ENCODE assay signal across 8 cellular contexts in genomic region chr11:14974021-14974698, GRCh38. TPM values are rescaled to one million over a fixed set of nuclear protein-coding genes. Genes with fewer than 3 reads are reported as not detected.
A peak's percentile ranks its signal among the peaks of the same experiment; 100 is the strongest.
DNase-seq lines count a peak whose midpoint lies in the region; TF ChIP-seq lines count a peak whose summit lies in the region.

No MANE protein-coding gene starts in this region.

- DNase-seq in DMS 273 (lab: John Stamatoyannopoulos, UW; ENCODE audit: unreplicated experiment) (peak; percentile 20), DMS 273 treated with DMSO at 0.1 percent for 48 hours (lab: John Stamatoyannopoulos, UW) (no peak), 8988T (no peak), ovary (no peak), NCI-H128 (lab: John Stamatoyannopoulos, UW; ENCODE audit: unreplicated experiment) (no peak)
- DNase-seq in activated T-helper 1 cell treated with anti-CD3 and anti-CD28 coated beads, Interleukin-12 subunit alpha, Interleukin-12 subunit beta, Interleukin-2, Interleukin-4 antibody, amounts not matched to agents 30 ng/mL and 10 ng/mL and 1 ng/mL, durations not matched to agents 14 hours and 24 hours and 36 hours (ENCODE audit: low spot score) = no peak
- peak; percentile 41 for DNase-seq in stimulated activated CD8-positive, alpha-beta memory T cell treated with anti-CD3 and anti-CD28 coated beads, Interleukin-4, amount 100 ng/mL, for 48 hours

- H3K4me1 ChIP-seq in ovary (ENCODE audit: insufficient read depth) = no peaks in the 10 kb centered on the region

- 3 to 5% (median 4%) methylated on average over 40 of the region's 40 CpGs for WGBS in ovary, 3 donors

- intact Hi-C loops in activated T-helper 1 cell treated with anti-CD3 and anti-CD28 coated beads, Interleukin-12 subunit alpha, Interleukin-12 subunit beta, Interleukin-2, Interleukin-4 antibody, amounts not matched to agents 30 ng/mL and 10 ng/mL and 1 ng/mL, durations not matched to agents 14 hours and 24 hours and 36 hours (cut with micrococcal nuclease) = loop anchor here (1.0 to 10.0 kb wide), 5 partner anchors 32 to 1631 kb away; no protein-coding TSS in a partner anchor
- intact Hi-C loops in ovary (cut with DNase I) = no loop called here

- TF ChIP-seq CTCF in ovary (IDR thresholded peaks at IDR 0.05) = no peak

- H3K9me3 ChIP-seq in iPS-18c (ENCODE audit: control insufficient read depth, insufficient read depth, low read length) (no peaks in the 10 kb centered on the region), ovary (no peaks in the 10 kb centered on the region)

- no peak for TF ChIP-seq POLR2A in ovary (IDR thresholded peaks at IDR 0.05)

- H3K27me3 ChIP-seq in ovary = no peaks in the 10 kb centered on the region

- H3K4me1 Mint-ChIP-seq in activated T-helper 1 cell treated with anti-CD3 and anti-CD28 coated beads, Interleukin-12 subunit alpha, Interleukin-12 subunit beta, Interleukin-2, Interleukin-4 antibody, amounts not matched to agents 30 ng/mL and 10 ng/mL and 1 ng/mL, durations not matched to agents 14 hours and 24 hours and 36 hours (ENCODE audit: low read depth) = peaks cover 33% of the 10 kb centered on the region

- peaks cover 77% of the 10 kb centered on the region for H3K27me3 Mint-ChIP-seq in activated T-helper 1 cell treated with anti-CD3 and anti-CD28 coated beads, Interleukin-12 subunit alpha, Interleukin-12 subunit beta, Interleukin-2, Interleukin-4 antibody, amounts not matched to agents 30 ng/mL and 10 ng/mL and 1 ng/mL, durations not matched to agents 14 hours and 24 hours and 36 hours (ENCODE audit: insufficient read depth)

- no peak for TF ChIP-seq EP300 in ovary (IDR thresholded peaks at IDR 0.05)

- no peak overlapping the region for H3K27ac Mint-ChIP-seq in activated T-helper 1 cell treated with anti-CD3 and anti-CD28 coated beads, Interleukin-12 subunit alpha, Interleukin-12 subunit beta, Interleukin-2, Interleukin-4 antibody, amounts not matched to agents 30 ng/mL and 10 ng/mL and 1 ng/mL, durations not matched to agents 14 hours and 24 hours and 36 hours

- H3K36me3 Mint-ChIP-seq in activated T-helper 1 cell treated with anti-CD3 and anti-CD28 coated beads, Interleukin-12 subunit alpha, Interleukin-12 subunit beta, Interleukin-2, Interleukin-4 antibody, amounts not matched to agents 30 ng/mL and 10 ng/mL and 1 ng/mL, durations not matched to agents 14 hours and 24 hours and 36 hours (ENCODE audit: low read depth) = peaks cover 2% of the 10 kb centered on the region

- H3K4me3 ChIP-seq in iPS-18c (ENCODE audit: insufficient read depth, low read depth, low read length) = peak overlapping the region; percentile 32; the same call in 1 of the 2 replicates
- H3K4me3 ChIP-seq in ovary = no peak overlapping the region

- no peaks in the 10 kb centered on the region for H3K9me3 Mint-ChIP-seq in activated T-helper 1 cell treated with anti-CD3 and anti-CD28 coated beads, Interleukin-12 subunit alpha, Interleukin-12 subunit beta, Interleukin-2, Interleukin-4 antibody, amounts not matched to agents 30 ng/mL and 10 ng/mL and 1 ng/mL, durations not matched to agents 14 hours and 24 hours and 36 hours

- no peaks in the 10 kb centered on the region for H3K36me3 ChIP-seq in ovary

- peak overlapping the region; percentile 73 for H3K4me3 Mint-ChIP-seq in activated T-helper 1 cell treated with anti-CD3 and anti-CD28 coated beads, Interleukin-12 subunit alpha, Interleukin-12 subunit beta, Interleukin-2, Interleukin-4 antibody, amounts not matched to agents 30 ng/mL and 10 ng/mL and 1 ng/mL, durations not matched to agents 14 hours and 24 hours and 36 hours

- H3K27ac ChIP-seq in ovary = no peak overlapping the region

RNA-seq across cellular contexts. Expression of gene CALCA, which starts 2.0 kb away (rescaled TPM):
- total RNA-seq in activated T-helper 1 cell treated with anti-CD3 and anti-CD28 coated beads, Interleukin-12 subunit alpha, Interleukin-12 subunit beta, Interleukin-2, Interleukin-4 antibody, amounts not matched to agents 30 ng/mL and 10 ng/mL and 1 ng/mL, durations not matched to agents 14 hours and 24 hours and 36 hours = not detected in 2 replicates
- not detected for total RNA-seq in ovary
- not detected for polyA plus RNA-seq in ovary

Comparison
In these comparisons a context has a peak if more than half of its experiments do, and no peak if none do; other contexts are left out.
1. DNase-seq: peak in DMS 273 (single experiment) and stimulated activated CD8-positive, alpha-beta memory T cell treated with anti-CD3 and anti-CD28 coated beads, Interleukin-4, amount 100 ng/mL, for 48 hours (single experiment); none in DMS 273 treated with DMSO at 0.1 percent for 48 hours (single experiment), activated T-helper 1 cell treated with anti-CD3 and anti-CD28 coated beads, Interleukin-12 subunit alpha, Interleukin-12 subunit beta, Interleukin-2, Interleukin-4 antibody, amounts not matched to agents 30 ng/mL and 10 ng/mL and 1 ng/mL, durations not matched to agents 14 hours and 24 hours and 36 hours (single experiment), 8988T (single experiment), ovary (0 of 5) and NCI-H128 (single experiment).